1 cellular context compared by ENCODE assay signal in the genomic region with DNA sequence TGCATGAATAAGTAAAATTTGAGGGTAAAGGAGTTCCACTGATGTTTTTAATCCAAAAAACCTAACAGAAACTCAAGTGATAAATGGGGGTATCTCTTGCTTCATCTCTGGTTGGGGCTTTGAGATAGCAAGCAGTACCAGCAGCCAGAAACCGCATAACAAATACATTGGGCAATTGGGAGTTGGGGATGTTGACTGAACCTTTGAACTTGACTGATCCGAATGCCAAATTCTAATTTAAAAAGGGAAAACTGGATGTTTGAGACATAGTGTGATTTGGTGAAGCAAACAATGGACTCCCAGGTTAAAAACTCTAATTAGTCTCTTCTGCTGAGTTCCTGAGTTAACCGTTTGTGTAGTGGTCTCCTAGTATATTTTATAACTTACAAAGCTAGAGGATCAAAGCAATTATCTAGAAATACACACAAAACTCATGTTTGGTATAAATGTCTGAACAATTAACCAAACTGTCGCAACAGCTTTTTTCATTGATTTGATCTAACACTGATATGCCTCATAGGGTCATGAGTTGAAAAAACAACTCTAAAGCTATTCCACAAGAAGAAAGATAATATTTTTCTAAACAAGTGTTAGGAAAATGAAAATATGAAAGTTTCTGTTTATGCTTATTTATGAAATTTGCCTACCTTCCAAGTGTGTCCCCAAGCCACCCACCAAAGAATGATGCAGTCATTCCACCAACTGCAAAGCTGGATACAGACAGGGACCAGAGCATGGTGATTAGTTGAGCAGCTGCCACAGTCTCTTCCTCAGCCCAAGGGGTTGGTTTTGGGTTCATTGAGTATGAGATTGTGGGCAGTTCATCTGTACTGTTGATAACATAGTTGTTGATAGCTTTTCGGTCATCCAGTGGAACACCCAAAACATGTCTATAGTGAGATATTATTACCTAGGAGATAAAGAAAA.
TF ChIP-seq lines count a peak whose summit lies in the region.

No MANE protein-coding gene starts in this region.

TF ChIP-seq in HepG2, 621 proteins besides CTCF, POLR2A, EP300 and RAD21 (continued from another document and continues in another):
- TF ChIP-seq, protein P1, sequence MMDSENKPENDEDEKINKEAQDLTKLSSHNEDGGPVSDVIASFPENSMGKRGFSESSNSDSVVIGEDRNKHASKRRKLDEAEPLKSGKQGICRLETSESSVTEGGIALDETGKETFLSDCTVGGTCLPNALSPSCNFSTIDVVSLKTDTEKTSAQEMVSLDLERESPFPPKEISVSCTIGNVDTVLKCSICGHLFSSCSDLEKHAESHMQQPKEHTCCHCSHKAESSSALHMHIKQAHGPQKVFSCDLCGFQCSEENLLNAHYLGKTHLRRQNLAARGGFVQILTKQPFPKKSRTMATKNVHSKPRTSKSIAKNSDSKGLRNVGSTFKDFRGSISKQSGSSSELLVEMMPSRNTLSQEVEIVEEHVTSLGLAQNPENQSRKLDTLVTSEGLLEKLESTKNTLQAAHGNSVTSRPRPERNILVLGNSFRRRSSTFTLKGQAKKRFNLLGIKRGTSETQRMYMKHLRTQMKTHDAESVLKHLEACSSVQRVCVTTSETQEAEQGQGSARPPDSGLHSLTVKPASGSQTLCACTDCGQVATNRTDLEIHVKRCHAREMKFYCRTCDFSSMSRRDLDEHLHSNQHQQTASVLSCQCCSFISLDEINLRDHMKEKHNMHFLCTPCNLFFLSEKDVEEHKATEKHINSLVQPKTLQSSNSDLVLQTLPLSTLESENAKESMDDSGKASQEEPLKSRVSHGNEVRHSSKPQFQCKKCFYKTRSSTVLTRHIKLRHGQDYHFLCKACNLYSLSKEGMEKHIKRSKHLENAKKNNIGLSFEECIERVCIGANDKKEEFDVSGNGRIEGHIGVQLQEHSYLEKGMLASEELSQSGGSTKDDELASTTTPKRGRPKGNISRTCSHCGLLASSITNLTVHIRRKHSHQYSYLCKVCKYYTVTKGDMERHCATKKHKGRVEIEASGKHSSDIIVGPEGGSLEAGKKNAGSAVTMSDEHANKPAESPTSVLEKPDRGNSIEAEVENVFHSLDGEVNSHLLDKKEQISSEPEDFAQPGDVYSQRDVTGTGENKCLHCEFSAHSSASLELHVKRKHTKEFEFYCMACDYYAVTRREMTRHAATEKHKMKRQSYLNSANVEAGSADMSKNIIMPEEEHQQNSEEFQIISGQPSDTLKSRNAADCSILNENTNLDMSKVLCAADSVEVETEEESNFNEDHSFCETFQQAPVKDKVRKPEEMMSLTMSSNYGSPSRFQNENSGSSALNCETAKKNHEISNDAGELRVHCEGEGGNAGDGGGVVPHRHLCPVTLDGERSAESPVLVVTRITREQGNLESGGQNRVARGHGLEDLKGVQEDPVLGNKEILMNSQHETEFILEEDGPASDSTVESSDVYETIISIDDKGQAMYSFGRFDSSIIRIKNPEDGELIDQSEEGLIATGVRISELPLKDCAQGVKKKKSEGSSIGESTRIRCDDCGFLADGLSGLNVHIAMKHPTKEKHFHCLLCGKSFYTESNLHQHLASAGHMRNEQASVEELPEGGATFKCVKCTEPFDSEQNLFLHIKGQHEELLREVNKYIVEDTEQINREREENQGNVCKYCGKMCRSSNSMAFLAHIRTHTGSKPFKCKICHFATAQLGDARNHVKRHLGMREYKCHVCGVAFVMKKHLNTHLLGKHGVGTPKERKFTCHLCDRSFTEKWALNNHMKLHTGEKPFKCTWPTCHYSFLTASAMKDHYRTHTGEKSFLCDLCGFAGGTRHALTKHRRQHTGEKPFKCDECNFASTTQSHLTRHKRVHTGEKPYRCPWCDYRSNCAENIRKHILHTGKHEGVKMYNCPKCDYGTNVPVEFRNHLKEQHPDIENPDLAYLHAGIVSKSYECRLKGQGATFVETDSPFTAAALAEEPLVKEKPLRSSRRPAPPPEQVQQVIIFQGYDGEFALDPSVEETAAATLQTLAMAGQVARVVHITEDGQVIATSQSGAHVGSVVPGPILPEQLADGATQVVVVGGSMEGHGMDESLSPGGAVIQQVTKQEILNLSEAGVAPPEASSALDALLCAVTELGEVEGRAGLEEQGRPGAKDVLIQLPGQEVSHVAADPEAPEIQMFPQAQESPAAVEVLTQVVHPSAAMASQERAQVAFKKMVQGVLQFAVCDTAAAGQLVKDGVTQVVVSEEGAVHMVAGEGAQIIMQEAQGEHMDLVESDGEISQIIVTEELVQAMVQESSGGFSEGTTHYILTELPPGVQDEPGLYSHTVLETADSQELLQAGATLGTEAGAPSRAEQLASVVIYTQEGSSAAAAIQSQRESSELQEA (CRISPR knock-in tag; IDR thresholded peaks at IDR 0.05; ENCODE audit: not compliant biosample characterization) = no peak
- TF ChIP-seq SRY (CRISPR knock-in tag; IDR thresholded peaks at IDR 0.05) (no peak), GTF2F1 (IDR thresholded peaks at IDR 0.05; ENCODE audit: low read length) (no peak), RBAK (CRISPR knock-in tag; IDR thresholded peaks at IDR 0.05) (no peak), HDAC2 (CRISPR knock-in tag; IDR thresholded peaks at IDR 0.05) (peak; percentile 95), RXRA (CRISPR knock-in tag; IDR thresholded peaks at IDR 0.05) (no peak; the same call in 1 of the 2 replicates), MBD4 (IDR thresholded peaks at IDR 0.05; ENCODE audit: borderline replicate concordance, low read length) (peak; percentile 98), MYNN (CRISPR knock-in tag; IDR thresholded peaks at IDR 0.05; ENCODE audit: low read depth) (no peak), ZNF615 (CRISPR knock-in tag; IDR thresholded peaks at IDR 0.05; ENCODE audit: borderline replicate concordance) (no peak), CEBPB (IDR thresholded peaks at IDR 0.05; ENCODE audit: borderline replicate concordance, low read depth, low read length) (peak; percentile 98), ADNP (CRISPR knock-in tag; IDR thresholded peaks at IDR 0.05) (no peak), GABPA (IDR thresholded peaks at IDR 0.05; ENCODE audit: low read depth, low read length) (no peak), GABPA (CRISPR knock-in tag; IDR thresholded peaks at IDR 0.05; ENCODE audit: low read depth) (no peak; the same call in 1 of the 2 replicates), ZNF430 (CRISPR knock-in tag; IDR thresholded peaks at IDR 0.05) (no peak), ZNF773 (CRISPR knock-in tag; IDR thresholded peaks at IDR 0.05; ENCODE audit: borderline replicate concordance) (no peak), KLF12 (CRISPR knock-in tag; IDR thresholded peaks at IDR 0.05; ENCODE audit: borderline replicate concordance) (no peak), GLI4 (CRISPR knock-in tag; IDR thresholded peaks at IDR 0.05; ENCODE audit: borderline replicate concordance) (no peak), TBX3 (IDR thresholded peaks at IDR 0.05; ENCODE audit: borderline replicate concordance) (peak; percentile 85; the same call in 1 of the 2 replicates), ZNF616 (CRISPR knock-in tag; IDR thresholded peaks at IDR 0.05; ENCODE audit: low read depth) (no peak), ZNF496 (CRISPR knock-in tag; IDR thresholded peaks at IDR 0.05; ENCODE audit: insufficient replicate concordance) (no peak), KDM5A (IDR thresholded peaks at IDR 0.05; ENCODE audit: borderline replicate concordance, low read length) (no peak; the same call in 1 of the 2 replicates), ZSCAN20 (CRISPR knock-in tag; IDR thresholded peaks at IDR 0.05; ENCODE audit: borderline replicate concordance) (no peak), ZNF350 (CRISPR knock-in tag; IDR thresholded peaks at IDR 0.05; ENCODE audit: borderline replicate concordance, low read depth) (no peak), ARHGAP35 (CRISPR knock-in tag; IDR thresholded peaks at IDR 0.05; ENCODE audit: borderline replicate concordance) (no peak), ZNF552 (CRISPR knock-in tag; IDR thresholded peaks at IDR 0.05; ENCODE audit: borderline replicate concordance) (no peak), KLF6 (CRISPR knock-in tag; IDR thresholded peaks at IDR 0.05) (no peak), ZFYVE20 (CRISPR knock-in tag; IDR thresholded peaks at IDR 0.05; ENCODE audit: borderline replicate concordance, low read depth) (no peak), KDM1A (CRISPR knock-in tag; IDR thresholded peaks at IDR 0.05) (peak; percentile 59; the same call in 1 of the 2 replicates), KAT8 (CRISPR knock-in tag; IDR thresholded peaks at IDR 0.05) (peak; percentile 23; the same call in 1 of the 2 replicates), SAP130 (CRISPR knock-in tag; IDR thresholded peaks at IDR 0.05; ENCODE audit: low read depth) (peak; percentile 66), ZNF333 (CRISPR knock-in tag; IDR thresholded peaks at IDR 0.05; ENCODE audit: borderline replicate concordance) (no peak), ZNF253 (CRISPR knock-in tag; IDR thresholded peaks at IDR 0.05; ENCODE audit: borderline replicate concordance) (no peak), ZNF883 (CRISPR knock-in tag; IDR thresholded peaks at IDR 0.05; ENCODE audit: not compliant biosample characterization) (no peak), NR2F6 (IDR thresholded peaks at IDR 0.05) (peak; percentile 97), NR2F6 (CRISPR knock-in tag; IDR thresholded peaks at IDR 0.05) (peak; percentile 94), HNRNPUL1 (IDR thresholded peaks at IDR 0.05; ENCODE audit: low read depth, low read length) (no peak), ZNF383 (CRISPR knock-in tag; IDR thresholded peaks at IDR 0.05; ENCODE audit: borderline replicate concordance) (no peak), ZNF260 (CRISPR knock-in tag; IDR thresholded peaks at IDR 0.05; ENCODE audit: borderline replicate concordance, low read depth) (no peak), TEAD2 (CRISPR knock-in tag; IDR thresholded peaks at IDR 0.05) (no peak), ZNF484 (CRISPR knock-in tag; IDR thresholded peaks at IDR 0.05; ENCODE audit: borderline replicate concordance, low read depth) (no peak), SOX13 (IDR thresholded peaks at IDR 0.05) (peak; percentile 94), SOX13 (CRISPR knock-in tag; conservative IDR thresholded peaks at IDR 0.05 in 1 of 2, IDR thresholded peaks at IDR 0.05 in 1 of 2) (peak in 1 of 2 experiments; percentile 95; a peak in 2 of 4 replicates), POLR2G (IDR thresholded peaks at IDR 0.05; ENCODE audit: low read depth, low read length) (no peak), MED13 (CRISPR knock-in tag; IDR thresholded peaks at IDR 0.05) (peak; percentile 94)
- TF ChIP-seq, protein P2, sequence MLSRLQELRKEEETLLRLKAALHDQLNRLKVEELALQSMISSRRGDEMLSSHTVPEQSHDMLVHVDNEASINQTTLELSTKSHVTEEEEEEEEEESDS (CRISPR knock-in tag; IDR thresholded peaks at IDR 0.05; ENCODE audit: borderline replicate concordance) = no peak
- TF ChIP-seq, protein P3, sequence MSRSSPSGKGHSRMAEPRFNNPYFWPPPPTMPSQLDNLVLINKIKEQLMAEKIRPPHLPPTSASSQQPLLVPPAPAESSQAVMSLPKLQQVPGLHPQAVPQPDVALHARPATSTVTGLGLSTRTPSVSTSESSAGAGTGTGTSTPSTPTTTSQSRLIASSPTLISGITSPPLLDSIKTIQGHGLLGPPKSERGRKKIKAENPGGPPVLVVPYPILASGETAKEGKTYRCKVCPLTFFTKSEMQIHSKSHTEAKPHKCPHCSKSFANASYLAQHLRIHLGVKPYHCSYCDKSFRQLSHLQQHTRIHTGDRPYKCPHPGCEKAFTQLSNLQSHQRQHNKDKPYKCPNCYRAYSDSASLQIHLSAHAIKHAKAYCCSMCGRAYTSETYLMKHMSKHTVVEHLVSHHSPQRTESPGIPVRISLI (CRISPR knock-in tag; IDR thresholded peaks at IDR 0.05; ENCODE audit: borderline replicate concordance) = peak; percentile 48; the same call in 1 of the 2 replicates
- TF ChIP-seq, protein P4, sequence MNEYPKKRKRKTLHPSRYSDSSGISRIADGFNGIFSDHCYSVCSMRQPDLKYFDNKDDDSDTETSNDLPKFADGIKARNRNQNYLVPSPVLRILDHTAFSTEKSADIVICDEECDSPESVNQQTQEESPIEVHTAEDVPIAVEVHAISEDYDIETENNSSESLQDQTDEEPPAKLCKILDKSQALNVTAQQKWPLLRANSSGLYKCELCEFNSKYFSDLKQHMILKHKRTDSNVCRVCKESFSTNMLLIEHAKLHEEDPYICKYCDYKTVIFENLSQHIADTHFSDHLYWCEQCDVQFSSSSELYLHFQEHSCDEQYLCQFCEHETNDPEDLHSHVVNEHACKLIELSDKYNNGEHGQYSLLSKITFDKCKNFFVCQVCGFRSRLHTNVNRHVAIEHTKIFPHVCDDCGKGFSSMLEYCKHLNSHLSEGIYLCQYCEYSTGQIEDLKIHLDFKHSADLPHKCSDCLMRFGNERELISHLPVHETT (CRISPR knock-in tag; conservative IDR thresholded peaks at IDR 0.05) = 0 out of 2 replicates have a peak, but pooled peaks have one; percentile 47
- TF ChIP-seq, protein P5, sequence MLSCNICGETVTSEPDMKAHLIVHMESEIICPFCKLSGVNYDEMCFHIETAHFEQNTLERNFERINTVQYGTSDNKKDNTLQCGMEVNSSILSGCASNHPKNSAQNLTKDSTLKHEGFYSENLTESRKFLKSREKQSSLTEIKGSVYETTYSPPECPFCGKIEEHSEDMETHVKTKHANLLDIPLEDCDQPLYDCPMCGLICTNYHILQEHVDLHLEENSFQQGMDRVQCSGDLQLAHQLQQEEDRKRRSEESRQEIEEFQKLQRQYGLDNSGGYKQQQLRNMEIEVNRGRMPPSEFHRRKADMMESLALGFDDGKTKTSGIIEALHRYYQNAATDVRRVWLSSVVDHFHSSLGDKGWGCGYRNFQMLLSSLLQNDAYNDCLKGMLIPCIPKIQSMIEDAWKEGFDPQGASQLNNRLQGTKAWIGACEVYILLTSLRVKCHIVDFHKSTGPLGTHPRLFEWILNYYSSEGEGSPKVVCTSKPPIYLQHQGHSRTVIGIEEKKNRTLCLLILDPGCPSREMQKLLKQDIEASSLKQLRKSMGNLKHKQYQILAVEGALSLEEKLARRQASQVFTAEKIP (CRISPR knock-in tag; IDR thresholded peaks at IDR 0.05; ENCODE audit: borderline replicate concordance) = no peak
- TF ChIP-seq, protein P6, sequence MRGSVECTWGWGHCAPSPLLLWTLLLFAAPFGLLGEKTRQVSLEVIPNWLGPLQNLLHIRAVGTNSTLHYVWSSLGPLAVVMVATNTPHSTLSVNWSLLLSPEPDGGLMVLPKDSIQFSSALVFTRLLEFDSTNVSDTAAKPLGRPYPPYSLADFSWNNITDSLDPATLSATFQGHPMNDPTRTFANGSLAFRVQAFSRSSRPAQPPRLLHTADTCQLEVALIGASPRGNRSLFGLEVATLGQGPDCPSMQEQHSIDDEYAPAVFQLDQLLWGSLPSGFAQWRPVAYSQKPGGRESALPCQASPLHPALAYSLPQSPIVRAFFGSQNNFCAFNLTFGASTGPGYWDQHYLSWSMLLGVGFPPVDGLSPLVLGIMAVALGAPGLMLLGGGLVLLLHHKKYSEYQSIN (CRISPR knock-in tag; IDR thresholded peaks at IDR 0.05; ENCODE audit: borderline replicate concordance) = no peak
- TF ChIP-seq, protein P7, sequence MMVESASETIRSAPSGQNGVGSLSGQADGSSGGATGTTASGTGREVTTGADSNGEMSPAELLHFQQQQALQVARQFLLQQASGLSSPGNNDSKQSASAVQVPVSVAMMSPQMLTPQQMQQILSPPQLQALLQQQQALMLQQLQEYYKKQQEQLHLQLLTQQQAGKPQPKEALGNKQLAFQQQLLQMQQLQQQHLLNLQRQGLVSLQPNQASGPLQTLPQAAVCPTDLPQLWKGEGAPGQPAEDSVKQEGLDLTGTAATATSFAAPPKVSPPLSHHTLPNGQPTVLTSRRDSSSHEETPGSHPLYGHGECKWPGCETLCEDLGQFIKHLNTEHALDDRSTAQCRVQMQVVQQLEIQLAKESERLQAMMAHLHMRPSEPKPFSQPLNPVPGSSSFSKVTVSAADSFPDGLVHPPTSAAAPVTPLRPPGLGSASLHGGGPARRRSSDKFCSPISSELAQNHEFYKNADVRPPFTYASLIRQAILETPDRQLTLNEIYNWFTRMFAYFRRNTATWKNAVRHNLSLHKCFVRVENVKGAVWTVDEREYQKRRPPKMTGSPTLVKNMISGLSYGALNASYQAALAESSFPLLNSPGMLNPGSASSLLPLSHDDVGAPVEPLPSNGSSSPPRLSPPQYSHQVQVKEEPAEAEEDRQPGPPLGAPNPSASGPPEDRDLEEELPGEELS (CRISPR knock-in tag; IDR thresholded peaks at IDR 0.05) = peak; percentile 98
